10 cellular contexts compared by ENCODE assay signal in genomic region chr4:140296871-140297570, GRCh38.
A peak's percentile ranks its signal among the peaks of the same experiment; 100 is the strongest.
DNase-seq lines count a peak whose midpoint lies in the region; ATAC-seq and TF ChIP-seq lines count a peak whose summit lies in the region.
"Had no signal": no experiment of that assay in that cellular context is flagged by ENCODE, and none has a peak within 500 bp of the region (broad histone marks: within the 10 kb centered on the region; RNA-seq: fewer than 3 reads in every experiment).

No MANE protein-coding gene starts in this region.

- POLR2A ChIA-PET in T-cell (lab: Charles Lee) = no interaction called here

- peak overlapping the region; percentile 55 for H3K4me3 Mint-ChIP-seq in Calu3 (ENCODE audit: low read depth, unreplicated experiment)
- H3K4me3 Mint-ChIP-seq in nephron progenitor cell = peak overlapping the region; percentile 43
- H3K4me3 Mint-ChIP-seq in T-cell = no peak overlapping the region
- H3K4me3 Mint-ChIP-seq: T-helper 1 cell treated with Interleukin-12 subunit alpha and Interleukin-12 subunit beta and Interleukin-4 antibody, amounts not matched to agents 30 μg/mL and 1 μg/mL, for 36 hours had no signal

- intact Hi-C loops in Calu3 (cut with micrococcal nuclease; ENCODE audit: unreplicated experiment) = no loop called here

- no peak overlapping the region for H3K27ac Mint-ChIP-seq in Calu3 (ENCODE audit: unreplicated experiment)
- H3K27ac Mint-ChIP-seq in nephron progenitor cell = no peak overlapping the region
- no peak overlapping the region for H3K27ac Mint-ChIP-seq in T-cell
- H3K27ac Mint-ChIP-seq: T-helper 1 cell treated with Interleukin-12 subunit alpha and Interleukin-12 subunit beta and Interleukin-4 antibody, amounts not matched to agents 30 μg/mL and 1 μg/mL, for 36 hours had no signal

- H3K9me3 Mint-ChIP-seq in Calu3 (ENCODE audit: low read depth, unreplicated experiment) = no peaks in the 10 kb centered on the region
- peaks cover 4% of the 10 kb centered on the region for H3K9me3 Mint-ChIP-seq in nephron progenitor cell
- no peaks in the 10 kb centered on the region for H3K9me3 Mint-ChIP-seq in T-cell
- H3K9me3 Mint-ChIP-seq: T-helper 1 cell treated with Interleukin-12 subunit alpha and Interleukin-12 subunit beta and Interleukin-4 antibody, amounts not matched to agents 30 μg/mL and 1 μg/mL, for 36 hours had no signal

- no peak for ATAC-seq in T-cell (replicated peaks in 1 of 4)
- ATAC-seq in HG03571 (IDR thresholded peaks at IDR 0.05; ENCODE audit: unreplicated experiment) = no peak
- no peak for ATAC-seq in HG03442 (IDR thresholded peaks at IDR 0.05; ENCODE audit: unreplicated experiment)

- H3K4me1 Mint-ChIP-seq in Calu3 (ENCODE audit: low read depth, unreplicated experiment) (peaks cover 32% of the 10 kb centered on the region), nephron progenitor cell (peaks cover 38% of the 10 kb centered on the region), T-cell (no peaks in the 10 kb centered on the region)

- CTCF ChIA-PET in Calu3 (lab: Charles Lee) (no interaction called here), T-cell (lab: Charles Lee) (no interaction called here)

- H3K36me3 Mint-ChIP-seq in Calu3 (ENCODE audit: insufficient read depth, unreplicated experiment) (peaks cover 5% of the 10 kb centered on the region), nephron progenitor cell (ENCODE audit: low read depth) (no peaks in the 10 kb centered on the region), T-cell (no peaks in the 10 kb centered on the region)

- BruUV-seq in Calu3 (replicated peaks; lab: Mats Ljungman, UMichigan) = no TSS peak

- no peak for TF ChIP-seq CTCF in Calu3 (IDR thresholded peaks at IDR 0.05; ENCODE audit: unreplicated experiment)
- TF ChIP-seq CTCF in nephron progenitor cell (IDR thresholded peaks at IDR 0.05) = no peak

- peak; percentile 22 for DNase-seq in Calu3
- peak; percentile 35 for DNase-seq in NCI-H1417 treated with DMSO at 0.1 percent for 48 hours (lab: John Stamatoyannopoulos, UW)
- DNase-seq in astrocyte of the hippocampus (ENCODE audit: low read depth, low spot score) = peak; percentile 15
- DNase-seq in nephron progenitor cell = peak; percentile 10
- no peak for DNase-seq in T-cell
- DNase-seq in NOMO-1 treated with DMSO at 0.1 percent for 48 hours (lab: John Stamatoyannopoulos, UW; ENCODE audit: unreplicated experiment) = no peak
- DNase-seq: hippocampal formation had no signal

- H3K27me3 Mint-ChIP-seq in Calu3 (ENCODE audit: unreplicated experiment) (peaks cover 1% of the 10 kb centered on the region), nephron progenitor cell (ENCODE audit: low read depth, poor library complexity) (peaks cover 10% of the 10 kb centered on the region), T-cell (peaks cover 7 to 8% of the 10 kb centered on the region in 2 donors)

Comparison
In these comparisons a context has a peak if more than half of its experiments do, and no peak if none do; other contexts are left out.
1. DNase-seq: peak in Calu3 (single experiment), NCI-H1417 treated with DMSO at 0.1 percent for 48 hours (single experiment), astrocyte of the hippocampus (single experiment) and nephron progenitor cell (single experiment); none in T-cell (0 of 34) and NOMO-1 treated with DMSO at 0.1 percent for 48 hours (single experiment).
2. H3K4me3 Mint-ChIP-seq: peak in Calu3 (single experiment) and nephron progenitor cell (single experiment); none in T-cell (0 of 3).